ENCODE assay signal across 17 cellular contexts in the genomic region with DNA sequence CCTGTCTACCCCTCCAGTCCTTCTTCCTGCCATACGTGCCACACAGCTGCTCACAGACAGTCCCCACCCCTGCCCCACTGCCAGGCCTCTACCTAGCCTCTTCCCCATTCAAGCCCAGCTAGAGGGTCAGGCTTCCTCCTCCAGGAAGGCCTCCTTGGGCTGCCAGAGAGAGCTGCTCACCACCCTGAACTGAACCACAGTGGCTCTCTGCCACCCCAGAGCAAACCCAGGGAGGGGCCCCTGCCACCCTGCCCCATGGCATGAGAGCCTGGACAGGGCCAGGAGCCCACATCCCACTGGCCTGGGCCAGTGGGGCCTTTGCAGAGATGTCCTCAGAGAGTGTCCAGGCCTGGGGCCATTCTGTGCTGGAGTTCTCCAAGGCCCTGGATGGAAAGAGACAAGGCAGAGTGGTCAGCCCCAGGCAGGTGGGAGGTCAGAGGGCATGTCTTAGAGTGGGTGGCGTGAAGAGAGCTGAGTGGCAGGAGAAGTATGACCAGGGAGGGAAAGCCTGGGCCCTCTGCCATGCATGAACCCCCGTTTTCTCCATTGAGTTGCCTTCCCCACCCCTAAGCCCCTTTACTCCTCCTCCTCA. TPM values are rescaled to one million over a fixed set of nuclear protein-coding genes. Genes with fewer than 3 reads are reported as not detected.
DNase-seq lines count a peak whose midpoint lies in the region; ATAC-seq and TF ChIP-seq lines count a peak whose summit lies in the region.
"Had no signal": no experiment of that assay in that cellular context is flagged by ENCODE, and none has a peak within 500 bp of the region (broad histone marks: within the 10 kb centered on the region; RNA-seq: fewer than 3 reads in every experiment).

No MANE protein-coding gene starts in this region.

- H3K27me3 Mint-ChIP-seq in osteocyte (ENCODE audit: unreplicated experiment) = no peaks in the 10 kb centered on the region

- no peak for TF ChIP-seq EP300 in esophagus muscularis mucosa (IDR thresholded peaks at IDR 0.05)

- H3K36me3 Mint-ChIP-seq in osteocyte (ENCODE audit: unreplicated experiment) = no peaks in the 10 kb centered on the region

- no peaks in the 10 kb centered on the region for H3K9me2 ChIP-seq in hepatocyte (replicated peaks; ENCODE audit: insufficient read depth)

- H3K79me2 ChIP-seq in hepatocyte = no peaks in the 10 kb centered on the region

- peak overlapping the region; percentile 96 for H3K27ac Mint-ChIP-seq in osteocyte (ENCODE audit: unreplicated experiment)

- H3K36me3 ChIP-seq in heart right ventricle (no peaks in the 10 kb centered on the region), esophagus muscularis mucosa (no peaks in the 10 kb centered on the region), hepatocyte (replicated peaks; ENCODE audit: insufficient read depth, low read depth) (no peaks in the 10 kb centered on the region)

- H3K4me1 Mint-ChIP-seq in osteocyte (ENCODE audit: unreplicated experiment) = peaks cover 43% of the 10 kb centered on the region

- H4K20me1 ChIP-seq in hepatocyte (ENCODE audit: insufficient read depth, poor library complexity, severe bottlenecking) = no peaks in the 10 kb centered on the region

- intact Hi-C loops in Right ventricle myocardium superior (cut with DNase I) (no loop called here), heart right ventricle (cut with DNase I) (no loop called here), esophagus muscularis mucosa (cut with DNase I) (no loop called here)

- H3K9me3 ChIP-seq in heart right ventricle = peaks cover 0 to 16% (median 9%) of the 10 kb centered on the region in 11 donors
- peaks cover 0 to 7% (median under 1%) of the 10 kb centered on the region in 4 donors for H3K9me3 ChIP-seq in esophagus muscularis mucosa
- no peaks in the 10 kb centered on the region for H3K9me3 ChIP-seq in hepatocyte (ENCODE audit: low read depth)

- H3K4me3 Mint-ChIP-seq in osteocyte (ENCODE audit: unreplicated experiment) = no peak overlapping the region

- peaks cover 6% of the 10 kb centered on the region for H3K9me3 Mint-ChIP-seq in osteocyte (ENCODE audit: unreplicated experiment)

- ATAC-seq in Right ventricle myocardium superior (ENCODE audit: poor library complexity) (no peak), heart right ventricle (no peak), GM19455 (IDR thresholded peaks at IDR 0.05; ENCODE audit: unreplicated experiment) (no peak)
- ATAC-seq: Right ventricle myocardium inferior had no signal

- H3K27ac ChIP-seq in heart right ventricle (no peak overlapping the region), esophagus muscularis mucosa (replicated peaks in 1 of 4) (peak overlapping the region in 1 of 4 donors; percentile 20), hepatocyte (no peak overlapping the region)
- H3K27ac ChIP-seq: KMS-11 had no signal

- H3K4me2 ChIP-seq in hepatocyte = no peak overlapping the region
- H3K4me2 ChIP-seq: KMS-11 had no signal

- WGBS in heart right ventricle, 2 donors = 83 to 89% methylated on average over 3 of the region's 3 CpGs
- WGBS in esophagus muscularis mucosa = 88% methylated on average over 3 of the region's 3 CpGs
- WGBS in hepatocyte (ENCODE audit: low lambda C conversion rate, missing lambda C conversion rate) = 100% methylated on average over 3 of the region's 3 CpGs

- peaks cover 0 to 8% (median 3%) of the 10 kb centered on the region in 9 donors for H3K4me1 ChIP-seq in heart right ventricle
- peaks cover 0 to 27% (median 24%) of the 10 kb centered on the region in 4 donors for H3K4me1 ChIP-seq in esophagus muscularis mucosa
- H3K4me1 ChIP-seq in hepatocyte (ENCODE audit: insufficient read depth) = peaks cover 4% of the 10 kb centered on the region

- H3K27me3 ChIP-seq in heart right ventricle (peaks cover 0 to 5% (median 0%) of the 10 kb centered on the region in 7 donors), esophagus muscularis mucosa (no peaks in the 10 kb centered on the region), hepatocyte (no peaks in the 10 kb centered on the region)

- no peak for TF ChIP-seq CTCF in heart right ventricle (IDR thresholded peaks at IDR 0.05)
- TF ChIP-seq CTCF in esophagus muscularis mucosa (IDR thresholded peaks at IDR 0.05) = no peak
- no peak for TF ChIP-seq CTCF in osteocyte (IDR thresholded peaks at IDR 0.05)
- no peak for TF ChIP-seq CTCF in hepatocyte (IDR thresholded peaks at IDR 0.05; ENCODE audit: poor library complexity)

- no peak overlapping the region for H2AFZ ChIP-seq in hepatocyte

- H3K4me3 ChIP-seq in heart right ventricle (no peak overlapping the region), esophagus muscularis mucosa (no peak overlapping the region), hepatocyte (no peak overlapping the region)

- peak; percentile 25 for DNase-seq in Right ventricle myocardium superior
- no peak for DNase-seq in heart right ventricle
- peak; percentile 86 for DNase-seq in esophagus muscularis mucosa (ENCODE audit: extremely low spot score)
- DNase-seq in osteocyte (ENCODE audit: extremely low spot score, unreplicated experiment) = no peak
- DNase-seq in stimulated activated CD4-positive, alpha-beta T cell treated with anti-CD3 and anti-CD28 coated beads, Interleukin-12 subunit alpha, Interleukin-12 subunit beta, amount 100 ng/mL, for 4 hours = no peak
- DNase-seq in NCI-H1092 (lab: John Stamatoyannopoulos, UW) = no peak
- no peak for DNase-seq in hepatocyte (ENCODE audit: low spot score)
- DNase-seq: 8988T, C1 segment of cervical spinal cord, NCI-H1092 treated with DMSO at 0.1 percent for 48 hours, NCI-H187 treated with DMSO at 0.1 percent for 48 hours, NCI-H446 treated with DMSO at 0.1 percent for 48 hours, NCI-H774 had no signal

- TF ChIP-seq POLR2A in esophagus muscularis mucosa (IDR thresholded peaks at IDR 0.05; ENCODE audit: low read depth) = no peak

RNA-seq across cellular contexts. Expression of a gene that starts 40.4 kb away (rescaled TPM):
- not detected for total RNA-seq in Right ventricle myocardium superior
- not detected for total RNA-seq in heart right ventricle
- not detected for polyA plus RNA-seq in heart right ventricle
- not detected for total RNA-seq in esophagus muscularis mucosa
- not detected in 2 replicates for total RNA-seq in osteocyte
- 1.1 TPM in 1 of 2 replicates, not detected in the other for total RNA-seq in hepatocyte
- polyA plus RNA-seq in hepatocyte = 0.30 and 0.47 TPM in 2 replicates
- total RNA-seq: MCF 10A, Right ventricle myocardium inferior had no signal

RNA-seq across cellular contexts. Expression of a gene that starts 59.0 kb away (rescaled TPM):
- 0.43 TPM for total RNA-seq in Right ventricle myocardium superior
- 1 to 10 TPM in 1 of 10 donors, under 1 TPM in 7, not detected in 2; 0.31 to 1.3 (median 0.47) TPM for total RNA-seq in heart right ventricle
- polyA plus RNA-seq in heart right ventricle = under 1 TPM in 1 of 2 donors, not detected in 1; 0.16 TPM
- total RNA-seq in esophagus muscularis mucosa = 1 to 10 TPM in 3 of 4 donors, under 1 TPM in 1; 0.83 to 4.0 (median 2.8) TPM
- total RNA-seq in osteocyte = 2.2 and 2.7 TPM in 2 replicates
- 1.6 and 2.6 TPM in 2 replicates for total RNA-seq in hepatocyte
- 6.5 and 11.4 TPM in 2 replicates for polyA plus RNA-seq in hepatocyte

Comparison
In these comparisons a context has a peak if more than half of its experiments do, and no peak if none do; other contexts are left out.
1. DNase-seq: peak in Right ventricle myocardium superior (single experiment) and esophagus muscularis mucosa (single experiment); none in heart right ventricle (0 of 2), osteocyte (single experiment), stimulated activated CD4-positive, alpha-beta T cell treated with anti-CD3 and anti-CD28 coated beads, Interleukin-12 subunit alpha, Interleukin-12 subunit beta, amount 100 ng/mL, for 4 hours (single experiment), NCI-H1092 (single experiment) and hepatocyte (single experiment).